Comparison of ENCODE assay signal across 1 cellular context in the genomic region with DNA sequence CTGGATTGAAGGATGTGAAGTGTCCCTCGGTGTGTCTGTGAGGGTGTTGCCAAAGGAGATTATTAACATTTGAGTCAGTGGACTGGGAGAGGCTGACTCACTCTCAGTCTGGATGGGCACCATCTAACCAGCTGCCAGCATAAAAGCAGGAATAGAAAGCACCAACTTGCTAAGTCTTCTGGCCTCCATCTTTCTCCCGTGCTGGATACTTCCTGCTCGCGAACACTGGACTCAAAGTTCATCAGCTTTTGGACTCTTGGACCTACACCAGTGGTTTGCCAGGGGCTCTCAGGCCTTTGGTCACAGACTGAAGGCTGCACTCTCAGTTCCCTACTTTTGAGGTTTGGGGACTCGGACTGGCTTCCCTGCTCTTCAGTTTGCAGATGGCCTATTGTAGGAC.
TF ChIP-seq lines count a peak whose summit lies in the region.

No MANE protein-coding gene starts in this region.

TF ChIP-seq in SK-N-SH treated with all-trans-retinoic acid at 6 μM for 48 hours, 23 proteins besides CTCF, POLR2A, EP300 and RAD21 (continued from another document):
- TF ChIP-seq, protein P1, sequence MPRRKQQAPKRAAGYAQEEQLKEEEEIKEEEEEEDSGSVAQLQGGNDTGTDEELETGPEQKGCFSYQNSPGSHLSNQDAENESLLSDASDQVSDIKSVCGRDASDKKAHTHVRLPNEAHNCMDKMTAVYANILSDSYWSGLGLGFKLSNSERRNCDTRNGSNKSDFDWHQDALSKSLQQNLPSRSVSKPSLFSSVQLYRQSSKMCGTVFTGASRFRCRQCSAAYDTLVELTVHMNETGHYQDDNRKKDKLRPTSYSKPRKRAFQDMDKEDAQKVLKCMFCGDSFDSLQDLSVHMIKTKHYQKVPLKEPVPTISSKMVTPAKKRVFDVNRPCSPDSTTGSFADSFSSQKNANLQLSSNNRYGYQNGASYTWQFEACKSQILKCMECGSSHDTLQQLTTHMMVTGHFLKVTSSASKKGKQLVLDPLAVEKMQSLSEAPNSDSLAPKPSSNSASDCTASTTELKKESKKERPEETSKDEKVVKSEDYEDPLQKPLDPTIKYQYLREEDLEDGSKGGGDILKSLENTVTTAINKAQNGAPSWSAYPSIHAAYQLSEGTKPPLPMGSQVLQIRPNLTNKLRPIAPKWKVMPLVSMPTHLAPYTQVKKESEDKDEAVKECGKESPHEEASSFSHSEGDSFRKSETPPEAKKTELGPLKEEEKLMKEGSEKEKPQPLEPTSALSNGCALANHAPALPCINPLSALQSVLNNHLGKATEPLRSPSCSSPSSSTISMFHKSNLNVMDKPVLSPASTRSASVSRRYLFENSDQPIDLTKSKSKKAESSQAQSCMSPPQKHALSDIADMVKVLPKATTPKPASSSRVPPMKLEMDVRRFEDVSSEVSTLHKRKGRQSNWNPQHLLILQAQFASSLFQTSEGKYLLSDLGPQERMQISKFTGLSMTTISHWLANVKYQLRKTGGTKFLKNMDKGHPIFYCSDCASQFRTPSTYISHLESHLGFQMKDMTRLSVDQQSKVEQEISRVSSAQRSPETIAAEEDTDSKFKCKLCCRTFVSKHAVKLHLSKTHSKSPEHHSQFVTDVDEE (CRISPR knock-in tag; IDR thresholded peaks at IDR 0.05): no peak
- TF ChIP-seq SNAI2 (CRISPR knock-in tag; IDR thresholded peaks at IDR 0.05) (no peak), ESRRG (CRISPR knock-in tag; IDR thresholded peaks at IDR 0.05) (no peak), POU6F1 (CRISPR knock-in tag; IDR thresholded peaks at IDR 0.05; ENCODE audit: borderline replicate concordance, low read depth) (no peak), BACH2 (CRISPR knock-in tag; IDR thresholded peaks at IDR 0.05; ENCODE audit: borderline replicate concordance) (no peak), TCF4 (CRISPR knock-in tag; IDR thresholded peaks at IDR 0.05; ENCODE audit: borderline replicate concordance) (no peak)
